9 cellular contexts compared by ENCODE assay signal in genomic region chr20:364905-365794, GRCh38. TPM values are rescaled to one million over a fixed set of nuclear protein-coding genes. Genes with fewer than 3 reads are reported as not detected.
DNase-seq lines count a peak whose midpoint lies in the region; ATAC-seq and TF ChIP-seq lines count a peak whose summit lies in the region.
"Had no signal": no experiment of that assay in that cellular context is flagged by ENCODE, and none has a peak within 500 bp of the region (broad histone marks: within the 10 kb centered on the region; RNA-seq: fewer than 3 reads in every experiment).

No MANE protein-coding gene starts in this region.

- TF ChIP-seq CTCF in OCI-LY7 (conservative IDR thresholded peaks at IDR 0.05; ENCODE audit: low read length) (no peak), cardiac fibroblast (IDR thresholded peaks at IDR 0.05; ENCODE audit: low read depth, low read length) (no peak), progenitor cell of endocrine pancreas (IDR thresholded peaks at IDR 0.05; ENCODE audit: unreplicated experiment) (no peak)

- no peaks in the 10 kb centered on the region for H3K9me3 ChIP-seq in OCI-LY7 (ENCODE audit: low read length)

- intact Hi-C loops in OCI-LY7 (cut with micrococcal nuclease; ENCODE audit: unreplicated experiment), result no loop called here

- no peaks in the 10 kb centered on the region for H3K9me3 Mint-ChIP-seq in activated T-cell treated with anti-CD3 and anti-CD28 coated beads, Interleukin-2, amount 50 U/mL, for 72 hours
- H3K9me3 Mint-ChIP-seq in progenitor cell of endocrine pancreas (ENCODE audit: low read depth), result no peaks in the 10 kb centered on the region

- H3K4me3 ChIP-seq in OCI-LY7 (ENCODE audit: low read depth, low read length, poor library complexity, severe bottlenecking) (no peak overlapping the region), cardiac fibroblast (replicated peaks in 1 of 2; ENCODE audit: low read depth in 2 of 2, low read length in 2 of 2) (no peak overlapping the region)

- H3K36me3 ChIP-seq in OCI-LY7 (ENCODE audit: insufficient read depth, low read length), result no peaks in the 10 kb centered on the region

- POLR2A ChIA-PET in OCI-LY7 (lab: Charles Lee), result interaction anchor here (0.7 to 2.7 kb wide), 5 partner anchors 14 to 179 kb away, joined by 3 to 7 read pairs (median 4); partner anchors contain the start of genes CSNK2A1 and TRIB3

- no peak overlapping the region for H2AFZ ChIP-seq in OCI-LY7 (ENCODE audit: low read length)

- peaks cover 45% of the 10 kb centered on the region for H3K4me1 ChIP-seq in OCI-LY7 (ENCODE audit: insufficient read depth, low read length, poor library complexity, severe bottlenecking)

- H3K4me3 Mint-ChIP-seq in activated T-cell treated with anti-CD3 and anti-CD28 coated beads, Interleukin-2, amount 50 U/mL, for 72 hours, result peak overlapping the region; percentile 56 to 65
- no peak overlapping the region for H3K4me3 Mint-ChIP-seq in progenitor cell of endocrine pancreas (ENCODE audit: low read depth)

- DNase-seq in activated T-cell treated with anti-CD3 and anti-CD28 coated beads, Interleukin-2, amount 50 U/mL, for 72 hours, result peak in 1 of 2 donors; percentile 31
- DNase-seq in activated T-cell treated with anti-CD3 and anti-CD28 coated beads, Interleukin-2, amount 50 U/mL, for 1 hour, result no peak
- DNase-seq in OCI-LY7 (ENCODE audit: low spot score) (peak; percentile 27), cardiac fibroblast (ENCODE audit: low read depth in 2 of 2) (peak; percentile 29 to 58), progenitor cell of endocrine pancreas (ENCODE audit: low spot score, unreplicated experiment) (no peak), SHP77 (lab: John Stamatoyannopoulos, UW) (no peak), amniotic stem cell (lab: John Stamatoyannopoulos, UW) (no peak)
- DNase-seq: NCI-H1105 treated with DMSO at 0.1 percent for 48 hours had no signal

- peaks cover 0 to 4% of the 10 kb centered on the region in 2 donors for H3K36me3 Mint-ChIP-seq in activated T-cell treated with anti-CD3 and anti-CD28 coated beads, Interleukin-2, amount 50 U/mL, for 72 hours (ENCODE audit: insufficient read depth in 2 of 2)
- H3K36me3 Mint-ChIP-seq in progenitor cell of endocrine pancreas (ENCODE audit: insufficient read depth), result no peaks in the 10 kb centered on the region

- H3K27me3 Mint-ChIP-seq in activated T-cell treated with anti-CD3 and anti-CD28 coated beads, Interleukin-2, amount 50 U/mL, for 72 hours (ENCODE audit: low read depth), result no peaks in the 10 kb centered on the region
- H3K27me3 Mint-ChIP-seq in progenitor cell of endocrine pancreas, result no peaks in the 10 kb centered on the region

- peaks cover 71% of the 10 kb centered on the region for H3K4me1 Mint-ChIP-seq in activated T-cell treated with anti-CD3 and anti-CD28 coated beads, Interleukin-2, amount 50 U/mL, for 72 hours (ENCODE audit: low read depth)
- peaks cover 39% of the 10 kb centered on the region for H3K4me1 Mint-ChIP-seq in progenitor cell of endocrine pancreas (ENCODE audit: low read depth)

- H3K79me2 ChIP-seq in OCI-LY7 (ENCODE audit: insufficient read depth, low read depth, low read length), result no peaks in the 10 kb centered on the region

- H3K27ac ChIP-seq in OCI-LY7 (ENCODE audit: low read depth, low read length, poor library complexity, severe bottlenecking), result no peak overlapping the region

- no peaks in the 10 kb centered on the region for H4K20me1 ChIP-seq in OCI-LY7 (ENCODE audit: insufficient read depth, low read length)

- peak; percentile 37 to 49 for ATAC-seq in activated T-cell treated with anti-CD3 and anti-CD28 coated beads, Interleukin-2, amount 50 U/mL, for 72 hours (replicated peaks in 1 of 2)
- ATAC-seq in GM21526 (IDR thresholded peaks at IDR 0.05; ENCODE audit: low FRiP score, unreplicated experiment), result no peak

- BruUV-seq in OCI-LY7 (replicated peaks; lab: Mats Ljungman, UMichigan), result no TSS peak

- peak overlapping the region; percentile 20 for H3K27ac Mint-ChIP-seq in activated T-cell treated with anti-CD3 and anti-CD28 coated beads, Interleukin-2, amount 50 U/mL, for 72 hours
- H3K27ac Mint-ChIP-seq in progenitor cell of endocrine pancreas, result peak overlapping the region; percentile 87

- H3K9me2 ChIP-seq in OCI-LY7 (ENCODE audit: insufficient read depth, low read length), result no peaks in the 10 kb centered on the region

- CTCF ChIA-PET in OCI-LY7 (lab: Charles Lee; ENCODE audit: unreplicated experiment), result no interaction called here

- H3K4me2 ChIP-seq in OCI-LY7 (ENCODE audit: low read length), result no peak overlapping the region

RNA-seq across cellular contexts. Expression of gene TRIB3, which starts 15.4 kb away (rescaled TPM):
- total RNA-seq in activated T-cell treated with anti-CD3 and anti-CD28 coated beads, Interleukin-2, amount 50 U/mL, for 72 hours, result 100 to 1,000 TPM; 165 to 281 TPM
- total RNA-seq in OCI-LY7 (2014; rRNA removed; shearing (Covaris generic)), result 87.2 and 114 TPM in 2 replicates
- total RNA-seq in OCI-LY7 (2022) (92.7 and 111 TPM in 2 replicates), progenitor cell of endocrine pancreas (5.2 and 7.8 TPM in 2 replicates)

RNA-seq across cellular contexts. Expression of gene NRSN2, which starts 18.2 kb away (rescaled TPM):
- 10 to 100 TPM; 12.9 to 14.7 TPM for total RNA-seq in activated T-cell treated with anti-CD3 and anti-CD28 coated beads, Interleukin-2, amount 50 U/mL, for 72 hours
- total RNA-seq in OCI-LY7 (2014; rRNA removed; shearing (Covaris generic)), result 0.32 and 0.49 TPM in 2 replicates
- total RNA-seq in OCI-LY7 (2022), result 0.66 and 0.86 TPM in 2 replicates
- 28.9 and 33.0 TPM in 2 replicates for total RNA-seq in progenitor cell of endocrine pancreas

RNA-seq across cellular contexts. Expression of gene SOX12, which starts 39.8 kb away (rescaled TPM):
- total RNA-seq in activated T-cell treated with anti-CD3 and anti-CD28 coated beads, Interleukin-2, amount 50 U/mL, for 72 hours, result 10 to 100 TPM in 1 of 2 donors, 1 to 10 TPM in 1; 7.8 to 11.7 TPM
- total RNA-seq in OCI-LY7 (2014; rRNA removed; shearing (Covaris generic)), result 12.9 and 16.4 TPM in 2 replicates
- total RNA-seq in OCI-LY7 (2022) (43.8 and 46.6 TPM in 2 replicates), progenitor cell of endocrine pancreas (54.8 and 59.0 TPM in 2 replicates)

RNA-seq across cellular contexts. Expression of gene RBCK1, which starts 42.9 kb away (rescaled TPM):
- 100 to 1,000 TPM; 176 to 198 TPM for total RNA-seq in activated T-cell treated with anti-CD3 and anti-CD28 coated beads, Interleukin-2, amount 50 U/mL, for 72 hours
- 61.8 and 82.9 TPM in 2 replicates for total RNA-seq in OCI-LY7 (2014; rRNA removed; shearing (Covaris generic))
- 140 and 151 TPM in 2 replicates for total RNA-seq in OCI-LY7 (2022)
- total RNA-seq in progenitor cell of endocrine pancreas, result 92.7 and 108 TPM in 2 replicates

Comparison
In these comparisons a context has a peak if more than half of its experiments do, and no peak if none do; other contexts are left out.
1. DNase-seq: peak in OCI-LY7 (single experiment) and cardiac fibroblast (2 of 2); none in activated T-cell treated with anti-CD3 and anti-CD28 coated beads, Interleukin-2, amount 50 U/mL, for 1 hour (single experiment), progenitor cell of endocrine pancreas (single experiment), SHP77 (0 of 2) and amniotic stem cell (single experiment).
2. RNA of gene TRIB3, which starts 15.4 kb away (total RNA-seq): 165 to 281 TPM in activated T-cell treated with anti-CD3 and anti-CD28 coated beads, Interleukin-2, amount 50 U/mL, for 72 hours and 87.2 to 114 TPM in OCI-LY7; 5.2 to 7.8 TPM in progenitor cell of endocrine pancreas; every median in the first group is over 10 times any median in the second.
3. RNA of gene NRSN2, which starts 18.2 kb away (total RNA-seq): 28.9 to 33.0 TPM in progenitor cell of endocrine pancreas and 12.9 to 14.7 TPM in activated T-cell treated with anti-CD3 and anti-CD28 coated beads, Interleukin-2, amount 50 U/mL, for 72 hours; 0.32 to 0.86 TPM in OCI-LY7; every median in the first group is over 4 times any median in the second.